ENCODE assay signal across 19 cellular contexts in the genomic region with DNA sequence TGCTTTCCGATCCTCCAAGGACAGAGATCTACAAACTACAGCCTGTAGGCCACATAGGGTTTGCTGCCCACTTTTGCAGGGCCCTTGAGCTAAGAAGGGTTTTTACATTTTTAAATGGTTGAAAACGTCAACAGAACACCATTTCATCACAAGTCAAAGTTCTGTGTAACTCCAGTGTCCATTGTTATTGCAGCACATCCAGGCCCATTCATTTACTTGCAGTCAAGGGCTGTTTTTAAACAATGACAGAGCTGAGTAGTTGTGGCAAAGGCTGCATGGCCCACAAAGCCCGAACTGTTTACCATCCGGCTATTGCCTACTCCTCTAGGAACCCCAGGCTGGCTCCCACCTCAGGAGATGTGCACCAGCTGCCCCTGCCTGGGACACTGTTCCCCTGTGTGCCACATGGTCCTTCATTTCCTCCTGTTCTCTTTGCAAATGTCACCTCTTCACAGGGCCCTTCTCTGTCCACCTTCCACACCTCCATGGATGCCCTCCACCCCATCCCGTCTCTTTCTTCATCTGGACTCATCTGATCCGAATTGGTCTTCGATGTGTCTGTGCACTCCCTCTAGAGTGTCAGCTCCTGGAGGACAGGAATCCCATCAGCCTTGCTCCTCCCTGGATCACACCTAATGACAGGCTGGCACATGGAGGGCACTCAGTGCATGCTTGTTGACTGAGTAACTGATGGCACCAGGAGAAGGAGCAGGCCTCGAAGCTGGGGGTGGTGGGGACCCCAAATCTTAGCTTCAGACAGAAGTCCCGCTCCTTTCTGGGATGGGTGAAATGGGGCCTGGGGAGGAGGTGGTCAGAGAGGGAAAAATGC.
DNase-seq lines count a peak whose midpoint lies in the region; ATAC-seq, FAIRE-seq and TF ChIP-seq lines count a peak whose summit lies in the region.
"Had no signal": no experiment of that assay in that cellular context is flagged by ENCODE, and none has a peak within 500 bp of the region (broad histone marks: within the 10 kb centered on the region; RNA-seq: fewer than 3 reads in every experiment).

No MANE protein-coding gene starts in this region.

- ATAC-seq in right cardiac atrium, result no peak

- no peak overlapping the region for H3K4me3 ChIP-seq in right cardiac atrium (ENCODE audit: low read length)
- H3K4me3 ChIP-seq in kidney (ENCODE audit: low read length in 2 of 2), result no peak overlapping the region
- H3K4me3 ChIP-seq: A549; BLaER1 treated with 17β-estradiol and CSF1 and Interleukin-3, amounts not matched to agents 10 nM and 100 nM; GM23338; MG63 had no signal

- FAIRE-seq in kidney (lab: Jason Lieb, UNC), result no peak
- FAIRE-seq: A549, GM12892, GM18507 had no signal

- no peaks in the 10 kb centered on the region for H3K36me3 ChIP-seq in kidney (ENCODE audit: control insufficient read depth in 1 of 2, insufficient read depth in 2 of 2, low read length in 2 of 2)
- H3K36me3 ChIP-seq: BLaER1 treated with 17β-estradiol and CSF1 and Interleukin-3, amounts not matched to agents 10 nM and 100 nM; MG63 had no signal

- H3K4me1 ChIP-seq in right cardiac atrium (ENCODE audit: control insufficient read depth, insufficient read depth, low read length) (no peaks in the 10 kb centered on the region), kidney (ENCODE audit: control insufficient read depth in 1 of 2, insufficient read depth in 1 of 2, low read depth in 1 of 2, low read length in 2 of 2) (no peaks in the 10 kb centered on the region)
- H3K4me1 ChIP-seq: A549 had no signal

- intact Hi-C loops in cardiac septum (cut with DNase I), result no loop called here
- intact Hi-C loops in right cardiac atrium (cut with DNase I), result no loop called here
- intact Hi-C loops in kidney (cut with DNase I), result no loop called here
- intact Hi-C loops in posterior vena cava (cut with DNase I), result no loop called here

- WGBS in right cardiac atrium, result 69% methylated on average over 9 of the region's 9 CpGs

- CTCF ChIA-PET in GM10248 (lab: Yijun Ruan, JAX), result interaction anchor here (1.3 kb wide), 2 partner anchors 12 to 51 kb away, joined by 3 to 4 read pairs; no protein-coding TSS in a partner anchor

- TF ChIP-seq CTCF in kidney (IDR thresholded peaks at IDR 0.05; ENCODE audit: borderline replicate concordance, extremely low read depth, insufficient read depth), result no peak
- no peak for TF ChIP-seq CTCF in GM10248 (IDR thresholded peaks at IDR 0.05; ENCODE audit: control extremely low read depth, extremely low read depth, low read depth, missing control alignments)

- H3K27me3 ChIP-seq in right cardiac atrium (ENCODE audit: control insufficient read depth, insufficient read depth), result no peaks in the 10 kb centered on the region
- H3K27me3 ChIP-seq: BLaER1 treated with 17β-estradiol and CSF1 and Interleukin-3, amounts not matched to agents 10 nM and 100 nM; MG63 had no signal

- H3K9me3 ChIP-seq in right cardiac atrium (ENCODE audit: control insufficient read depth, low read length) (no peaks in the 10 kb centered on the region), kidney (ENCODE audit: control insufficient read depth in 1 of 2, low read length in 2 of 2) (peaks cover 0 to 3% of the 10 kb centered on the region in 2 donors)
- H3K9me3 ChIP-seq: A549, MG63 had no signal

- no peak overlapping the region for H3K27ac ChIP-seq in right cardiac atrium (ENCODE audit: low read length)
- no peak overlapping the region for H3K27ac ChIP-seq in kidney (ENCODE audit: low read depth in 2 of 2, low read length in 2 of 2)
- H3K27ac ChIP-seq: A549; BLaER1 treated with 17β-estradiol and CSF1 and Interleukin-3, amounts not matched to agents 10 nM and 100 nM had no signal

- peak; percentile 63 for DNase-seq in cardiac septum (ENCODE audit: low spot score)
- DNase-seq in right cardiac atrium, result no peak
- DNase-seq in kidney, result peak; percentile 35
- peak; percentile 36 for DNase-seq in posterior vena cava (ENCODE audit: low spot score)
- no peak for DNase-seq in NCI-H748 (lab: John Stamatoyannopoulos, UW; ENCODE audit: unreplicated experiment)
- DNase-seq in GM10248 (ENCODE audit: extremely low spot score), result no peak
- no peak for DNase-seq in NCI-H1694 (lab: John Stamatoyannopoulos, UW)
- DNase-seq: CD8-positive, alpha-beta memory T cell; HCEC 1CT; NCI-H1092; NCI-H146; NCI-H748 treated with DMSO at 0.1 percent for 48 hours; SHP77 treated with DMSO at 0.1 percent for 48 hours had no signal

- H3K9ac ChIP-seq in kidney (ENCODE audit: low read length in 2 of 2), result no peak overlapping the region
- H3K9ac ChIP-seq: BLaER1 treated with 17β-estradiol and CSF1 and Interleukin-3, amounts not matched to agents 10 nM and 100 nM had no signal

- POLR2A ChIA-PET in GM10248 (lab: Yijun Ruan, JAX), result no interaction called here

Comparison
In these comparisons a context has a peak if more than half of its experiments do, and no peak if none do; other contexts are left out.
1. DNase-seq: peak in cardiac septum (single experiment), kidney (single experiment) and posterior vena cava (single experiment); none in right cardiac atrium (0 of 3), NCI-H748 (single experiment), GM10248 (single experiment) and NCI-H1694 (single experiment).